In the genomic region with DNA sequence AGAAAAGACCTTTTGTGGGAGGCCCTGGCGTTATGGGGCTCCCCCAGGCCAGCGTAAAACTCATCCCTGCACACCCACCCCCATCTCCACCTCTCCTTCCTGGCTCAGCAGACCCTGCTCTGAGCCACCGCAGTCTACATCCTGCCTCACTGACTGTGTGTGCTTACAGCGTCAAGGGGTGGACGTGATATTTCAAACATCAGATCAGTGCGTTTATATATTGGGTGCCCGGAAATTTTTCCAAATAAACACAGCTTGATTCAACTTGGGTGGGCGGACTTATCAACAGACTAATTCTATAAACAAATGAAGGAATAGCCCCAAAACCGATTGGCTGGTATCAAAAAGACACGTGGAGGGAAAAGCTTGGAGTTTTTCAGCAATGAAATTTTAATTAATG, we compare ENCODE assay signal across 12 cellular contexts. TPM values are rescaled to one million over a fixed set of nuclear protein-coding genes. Genes with fewer than 3 reads are reported as not detected.
DNase-seq lines count a peak whose midpoint lies in the region; ATAC-seq and TF ChIP-seq lines count a peak whose summit lies in the region.
"Had no signal": no experiment of that assay in that cellular context is flagged by ENCODE, and none has a peak within 500 bp of the region (broad histone marks: within the 10 kb centered on the region; RNA-seq: fewer than 3 reads in every experiment).

No MANE protein-coding gene starts in this region.

- peaks cover 8% of the 10 kb centered on the region for H3K36me3 Mint-ChIP-seq in endothelial cell (ENCODE audit: low read depth, unreplicated experiment)
- H3K36me3 Mint-ChIP-seq in activated naive CD4-positive, alpha-beta T cell treated with anti-CD3 and anti-CD28 coated beads, Interleukin-2, amount 50 U/mL, for 72 hours = peaks cover 0 to 6% of the 10 kb centered on the region in 2 donors

- peak in 2 of 4 donors; percentile 19 to 30 for ATAC-seq in heart left ventricle
- no peak for ATAC-seq in Right ventricle myocardium superior (ENCODE audit: poor library complexity)
- ATAC-seq in HG03039 (IDR thresholded peaks at IDR 0.05; ENCODE audit: unreplicated experiment) = no peak
- ATAC-seq in activated naive CD4-positive, alpha-beta T cell treated with anti-CD3 and anti-CD28 coated beads, Interleukin-2, amount 50 U/mL, for 72 hours = no peak

- H3K4me3 Mint-ChIP-seq in endothelial cell (ENCODE audit: unreplicated experiment) = peak overlapping the region; percentile 82

- DNase-seq in heart left ventricle (no peak), Right ventricle myocardium superior (no peak), endothelial cell (ENCODE audit: low spot score) (peak; percentile 20), mucosa of gallbladder (ENCODE audit: low spot score) (peak; percentile 47), vagina (ENCODE audit: extremely low spot score in 2 of 2) (no peak), NCI-H2029 (lab: John Stamatoyannopoulos, UW) (no peak)
- no peak for DNase-seq in activated naive CD4-positive, alpha-beta T cell treated with anti-CD3 and anti-CD28 coated beads, Interleukin-2, amount 50 U/mL, for 72 hours (ENCODE audit: low spot score in 2 of 2)
- DNase-seq: activated CD4-positive, alpha-beta T cell treated with anti-CD3 and anti-CD28 coated beads for 48 hours; activated naive CD4-positive, alpha-beta T cell; SHP77 treated with DMSO at 0.1 percent for 48 hours; uterus had no signal

- 30 to 50% (median 47%) methylated on average over 10 of the region's 10 CpGs for WGBS in heart left ventricle, 4 donors

- H3K36me3 ChIP-seq in heart left ventricle = no peaks in the 10 kb centered on the region
- no peaks in the 10 kb centered on the region for H3K36me3 ChIP-seq in vagina
- H3K36me3 ChIP-seq: uterus had no signal

- peaks cover 0 to 40% (median 11%) of the 10 kb centered on the region in 12 donors for H3K4me1 ChIP-seq in heart left ventricle
- peaks cover 14% of the 10 kb centered on the region for H3K4me1 ChIP-seq in vagina
- H3K4me1 ChIP-seq: uterus had no signal

- TF ChIP-seq CTCF in heart left ventricle (IDR thresholded peaks at IDR 0.05) (no peak), endothelial cell (IDR thresholded peaks at IDR 0.05; ENCODE audit: unreplicated experiment) (no peak), vagina (IDR thresholded peaks at IDR 0.05) (no peak)

- peaks cover 47% of the 10 kb centered on the region for H3K4me1 Mint-ChIP-seq in endothelial cell (ENCODE audit: unreplicated experiment)

- peak overlapping the region; percentile 24 to 86 (median 68) for H3K27ac ChIP-seq in heart left ventricle
- peak overlapping the region; percentile 42 for H3K27ac ChIP-seq in vagina

- TF ChIP-seq POLR2A in heart left ventricle (IDR thresholded peaks at IDR 0.05) (no peak), vagina (IDR thresholded peaks at IDR 0.05) (no peak)

- H3K9me3 Mint-ChIP-seq in endothelial cell (ENCODE audit: unreplicated experiment) = no peaks in the 10 kb centered on the region
- no peaks in the 10 kb centered on the region for H3K9me3 Mint-ChIP-seq in activated naive CD4-positive, alpha-beta T cell treated with anti-CD3 and anti-CD28 coated beads, Interleukin-2, amount 50 U/mL, for 72 hours

- H3K9me3 ChIP-seq in heart left ventricle (no peaks in the 10 kb centered on the region), vagina (no peaks in the 10 kb centered on the region)
- H3K9me3 ChIP-seq: uterus had no signal

- peak overlapping the region; percentile 61 for H3K27ac Mint-ChIP-seq in endothelial cell (ENCODE audit: unreplicated experiment)
- H3K27ac Mint-ChIP-seq in activated naive CD4-positive, alpha-beta T cell treated with anti-CD3 and anti-CD28 coated beads, Interleukin-2, amount 50 U/mL, for 72 hours = no peak overlapping the region

- peak overlapping the region in 5 of 12 donors; percentile 10 to 62 (median 62) for H3K4me3 ChIP-seq in heart left ventricle
- H3K4me3 ChIP-seq in vagina = no peak overlapping the region
- H3K4me3 ChIP-seq: uterus had no signal

- intact Hi-C loops in heart left ventricle (cut with DNase I) (loop anchor here (5.0 to 10.0 kb wide), 11 partner anchors 77 to 484 kb away; no protein-coding TSS in a partner anchor), Right ventricle myocardium superior (cut with DNase I) (loop anchor here (10.0 kb wide), 2 partner anchors 187 to 257 kb away; no protein-coding TSS in a partner anchor), vagina (cut with DNase I) (no loop called here)

- H3K27me3 Mint-ChIP-seq in endothelial cell (ENCODE audit: unreplicated experiment) = peaks cover 24% of the 10 kb centered on the region

- H3K27me3 ChIP-seq in heart left ventricle (peaks cover 21 to 82% (median 50%) of the 10 kb centered on the region in 9 donors), vagina (peaks cover 3% of the 10 kb centered on the region)

RNA-seq across cellular contexts. Expression of a gene that starts 0.3 kb away (rescaled TPM):
- total RNA-seq in heart left ventricle (1 to 10 TPM in 3 of 9 donors, under 1 TPM in 6; 0.44 to 1.4 (median 0.72) TPM), Right ventricle myocardium superior (0.75 TPM), endothelial cell (ENCODE audit: unreplicated experiment) (3.4 TPM), mucosa of gallbladder (8.2 TPM), vagina (0.98 TPM)
- under 1 TPM; 0.57 to 0.69 TPM for polyA plus RNA-seq in heart left ventricle
- total RNA-seq in activated naive CD4-positive, alpha-beta T cell treated with anti-CD3 and anti-CD28 coated beads, Interleukin-2, amount 50 U/mL, for 72 hours = not detected

RNA-seq across cellular contexts. Expression of a gene that starts 11.4 kb away (rescaled TPM):
- total RNA-seq in heart left ventricle (1 to 10 TPM; 1.1 to 3.3 (median 1.7) TPM), Right ventricle myocardium superior (1.4 TPM), endothelial cell (ENCODE audit: unreplicated experiment) (16.3 TPM), mucosa of gallbladder (0.92 TPM), vagina (2.7 TPM)
- 1 to 10 TPM in 1 of 2 donors, under 1 TPM in 1; 0.76 to 1.0 TPM for polyA plus RNA-seq in heart left ventricle
- not detected for total RNA-seq in activated naive CD4-positive, alpha-beta T cell treated with anti-CD3 and anti-CD28 coated beads, Interleukin-2, amount 50 U/mL, for 72 hours

RNA-seq across cellular contexts. Expression of a gene that starts 23.0 kb away (rescaled TPM):
- total RNA-seq in heart left ventricle (10 to 100 TPM in 6 of 9 donors, 1 to 10 TPM in 3; 3.9 to 17.0 (median 11.6) TPM), Right ventricle myocardium superior (9.6 TPM), endothelial cell (ENCODE audit: unreplicated experiment) (30.6 TPM), mucosa of gallbladder (29.0 TPM), vagina (20.4 TPM)
- polyA plus RNA-seq in heart left ventricle = 1 to 10 TPM; 5.6 to 6.8 TPM
- 10 to 100 TPM; 20.5 to 21.8 TPM for total RNA-seq in activated naive CD4-positive, alpha-beta T cell treated with anti-CD3 and anti-CD28 coated beads, Interleukin-2, amount 50 U/mL, for 72 hours

Comparison
In these comparisons a context has a peak if more than half of its experiments do, and no peak if none do; other contexts are left out.
1. DNase-seq: peak in endothelial cell (single experiment) and mucosa of gallbladder (single experiment); none in heart left ventricle (0 of 5), Right ventricle myocardium superior (single experiment), vagina (0 of 2), NCI-H2029 (single experiment) and activated naive CD4-positive, alpha-beta T cell treated with anti-CD3 and anti-CD28 coated beads, Interleukin-2, amount 50 U/mL, for 72 hours (0 of 2).